ENCODE assay signal across 17 cellular contexts in the genomic region with DNA sequence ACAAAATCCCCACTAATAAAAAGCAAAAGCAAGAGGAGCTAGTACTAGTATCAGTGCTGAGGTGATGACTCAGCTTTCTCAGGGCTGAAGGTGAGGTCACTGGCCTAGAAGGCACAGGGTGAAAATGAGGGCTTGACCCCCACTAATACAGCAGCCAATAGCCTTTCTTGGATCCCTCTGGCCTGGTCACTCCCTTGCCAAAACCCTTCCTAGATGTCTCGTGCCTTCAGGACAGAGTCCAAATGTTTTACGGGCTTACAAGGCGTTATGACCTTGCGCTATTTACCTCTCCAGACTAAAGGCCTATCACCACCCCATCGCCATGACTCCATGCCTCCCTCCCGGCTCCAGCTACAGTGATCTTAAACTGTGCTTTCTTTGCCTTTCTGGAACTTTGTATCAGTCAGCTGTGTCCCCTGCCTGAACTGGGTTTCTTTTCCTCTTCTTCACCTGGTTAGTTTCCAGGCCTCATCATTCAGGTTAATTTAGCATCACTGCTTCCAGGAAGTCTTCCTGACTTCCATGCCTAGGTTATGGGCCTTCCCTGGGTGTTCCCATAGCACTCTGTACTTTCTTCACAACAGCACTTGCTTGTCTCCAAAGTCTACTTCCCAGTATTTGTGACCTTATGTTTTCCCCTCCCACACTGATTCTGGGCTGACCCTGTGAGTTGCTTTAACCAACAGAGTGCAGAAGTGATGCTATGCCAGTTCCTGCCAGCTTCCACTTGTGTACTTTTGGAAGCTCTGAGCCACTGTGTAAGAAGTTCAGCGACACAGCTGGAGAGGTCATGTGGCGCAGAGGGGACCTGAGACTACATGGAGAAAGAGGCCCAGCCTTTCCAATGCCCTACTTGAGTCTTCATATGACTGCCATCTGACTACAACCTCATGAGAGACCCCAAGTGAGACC. TPM values are rescaled to one million over a fixed set of nuclear protein-coding genes. Genes with fewer than 3 reads are reported as not detected.
"Had no signal": no experiment of that assay in that cellular context is flagged by ENCODE, and none has a peak within 500 bp of the region (broad histone marks: within the 10 kb centered on the region; RNA-seq: fewer than 3 reads in every experiment).

No MANE protein-coding gene starts in this region.

- H3K4me3 Mint-ChIP-seq: activated CD4-positive, alpha-beta memory T cell treated with anti-CD3 and anti-CD28 coated beads, Interleukin-2, amount 10 ng/mL, durations not matched to agents 7 days and 5 days; activated CD4-positive, alpha-beta T cell treated with anti-CD3 and anti-CD28 coated beads for 36 hours; activated T-cell treated with anti-CD3 and anti-CD28 coated beads, Interleukin-2, amount 50 U/mL, for 72 hours; central memory CD8-positive, alpha-beta T cell; effector memory CD8-positive, alpha-beta T cell; memory B cell had no signal

- H3K27ac ChIP-seq: body of pancreas, pancreas, skin epidermis, thyroid gland, uterus, VCaP had no signal

- H3K27ac Mint-ChIP-seq: activated CD4-positive, alpha-beta memory T cell treated with anti-CD3 and anti-CD28 coated beads, Interleukin-2, amount 10 ng/mL, durations not matched to agents 7 days and 5 days; activated CD4-positive, alpha-beta T cell treated with anti-CD3 and anti-CD28 coated beads for 36 hours; activated T-cell treated with anti-CD3 and anti-CD28 coated beads, Interleukin-2, amount 50 U/mL, for 72 hours; effector memory CD8-positive, alpha-beta T cell; memory B cell had no signal

- H3K9me3 Mint-ChIP-seq: activated CD4-positive, alpha-beta memory T cell treated with anti-CD3 and anti-CD28 coated beads, Interleukin-2, amount 10 ng/mL, durations not matched to agents 7 days and 5 days; activated T-cell treated with anti-CD3 and anti-CD28 coated beads, Interleukin-2, amount 50 U/mL, for 72 hours; central memory CD8-positive, alpha-beta T cell; effector memory CD8-positive, alpha-beta T cell; memory B cell had no signal

- H3K27me3 Mint-ChIP-seq: memory B cell had no signal

- FAIRE-seq: pancreas had no signal

- H3K36me3 ChIP-seq: pancreas, thyroid gland, uterus had no signal

- DNase-seq: activated CD4-positive, alpha-beta memory T cell treated with anti-CD3 and anti-CD28 coated beads, Interleukin-2, amount 10 ng/mL, durations not matched to agents 7 days and 5 days; activated CD4-positive, alpha-beta T cell treated with anti-CD3 and anti-CD28 coated beads for 36 hours; activated CD8-positive, alpha-beta memory T cell treated with anti-CD3 and anti-CD28 coated beads, Interleukin-2, amount 50 U/mL, for 4 hours; activated naive CD4-positive, alpha-beta T cell; activated T-cell treated with anti-CD3 and anti-CD28 coated beads, Interleukin-2, amount 50 U/mL, for 72 hours; body of pancreas; effector memory CD8-positive, alpha-beta T cell; hypothalamus; pancreas; T1000; thyroid gland; uterus had no signal

- H3K4me3 ChIP-seq: body of pancreas, pancreas, skin epidermis, thyroid gland, uterus had no signal

- ATAC-seq: activated CD4-positive, alpha-beta T cell treated with anti-CD3 and anti-CD28 coated beads for 36 hours; activated T-cell treated with anti-CD3 and anti-CD28 coated beads, Interleukin-2, amount 50 U/mL, for 72 hours; body of pancreas; effector memory CD8-positive, alpha-beta T cell; pancreas had no signal

- H3K9me3 ChIP-seq: body of pancreas, pancreas, thyroid gland, uterus had no signal

- H3K27me3 ChIP-seq: body of pancreas, pancreas, thyroid gland, uterus had no signal

RNA-seq across cellular contexts. Expression of gene PCDH12, which starts 38.5 kb away (rescaled TPM):
- polyA plus RNA-seq: neural cell had no signal

RNA-seq across cellular contexts. Expression of gene PCDH1, which starts 41.3 kb away (rescaled TPM):
- total RNA-seq: activated CD4-positive, alpha-beta memory T cell treated with anti-CD3 and anti-CD28 coated beads, Interleukin-2, amount 10 ng/mL, durations not matched to agents 7 days and 5 days; activated CD4-positive, alpha-beta T cell treated with anti-CD3 and anti-CD28 coated beads for 36 hours had no signal
